In genomic region chr14:77051101-77051500, GRCh38 we compare ENCODE assay signal across 1 cellular context.
TF ChIP-seq lines count a peak whose summit lies in the region.

No MANE protein-coding gene starts in this region.

TF ChIP-seq in HCT116, 20 proteins besides CTCF, POLR2A, EP300 and RAD21:
- TF ChIP-seq TCF7L2 (IDR thresholded peaks at IDR 0.05; ENCODE audit: borderline replicate concordance, extremely low read depth, insufficient read depth, insufficient read length) (no peak), REST (IDR thresholded peaks at IDR 0.05; ENCODE audit: low read depth) (no peak)
- TF ChIP-seq, protein P1, sequence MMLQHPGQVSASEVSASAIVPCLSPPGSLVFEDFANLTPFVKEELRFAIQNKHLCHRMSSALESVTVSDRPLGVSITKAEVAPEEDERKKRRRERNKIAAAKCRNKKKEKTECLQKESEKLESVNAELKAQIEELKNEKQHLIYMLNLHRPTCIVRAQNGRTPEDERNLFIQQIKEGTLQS (IDR thresholded peaks at IDR 0.05) = no peak
